ENCODE assay signal across 8 cellular contexts in the genomic region with DNA sequence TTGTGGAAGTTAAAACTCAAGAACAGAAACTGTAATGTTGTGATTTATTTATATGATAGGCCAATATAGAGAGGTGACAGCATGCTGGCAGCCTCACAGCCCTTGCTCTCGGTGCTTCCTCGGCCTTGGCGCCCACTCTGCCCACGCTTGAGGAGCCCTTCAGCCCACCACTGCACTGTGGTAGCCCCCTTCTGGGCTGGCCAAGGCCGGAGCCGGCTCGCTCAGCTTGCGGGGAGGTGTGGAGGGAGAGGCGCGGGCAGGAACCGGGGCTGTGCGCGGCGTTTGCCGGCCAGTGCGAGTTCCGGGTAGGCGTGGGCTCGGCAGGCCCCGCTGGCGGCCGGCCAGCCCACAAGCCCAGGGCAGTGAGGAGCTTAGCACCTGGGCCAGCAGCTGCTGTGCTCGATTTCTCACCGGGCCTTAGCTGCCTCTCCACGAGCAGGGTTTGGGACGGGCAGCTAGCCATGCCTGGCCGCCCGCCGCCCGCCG.
A peak's percentile ranks its signal among the peaks of the same experiment; 100 is the strongest.
DNase-seq lines count a peak whose midpoint lies in the region; ATAC-seq and TF ChIP-seq lines count a peak whose summit lies in the region.

No MANE protein-coding gene starts in this region.

- TF ChIP-seq CTCF in chondrocyte (IDR thresholded peaks at IDR 0.05) (no peak), lung (IDR thresholded peaks at IDR 0.05; ENCODE audit: control extremely low read depth, extremely low read depth) (no peak)

- H3K36me3 Mint-ChIP-seq in chondrocyte (ENCODE audit: low read depth): no peaks in the 10 kb centered on the region

- CTCF ChIA-PET in HEK293T (lab: Yijun Ruan, JAX): no interaction called here

- no peak overlapping the region for H3K4me3 ChIP-seq in lung

- no peak overlapping the region for H3K27ac Mint-ChIP-seq in chondrocyte (ENCODE audit: unreplicated experiment)

- DNase-seq in DMS53 treated with DMSO at 0.1 percent for 48 hours (lab: John Stamatoyannopoulos, UW; ENCODE audit: unreplicated experiment) (peak; percentile 43), HEK293T (ENCODE audit: extremely low spot score) (peak; percentile 39), NCI-H774 (lab: John Stamatoyannopoulos, UW) (peak; percentile 27), chondrocyte (ENCODE audit: low spot score) (no peak), lung (ENCODE audit: low spot score) (peak; percentile 38)
- DNase-seq in effector CD4-positive, alpha-beta T cell: no peak
- no peak for DNase-seq in activated CD4-positive, alpha-beta T cell treated with anti-CD3 and anti-CD28 coated beads for 4 hours

- no peaks in the 10 kb centered on the region for H3K36me3 ChIP-seq in lung (ENCODE audit: control insufficient read depth in 2 of 2, insufficient read depth in 2 of 2, low read length in 2 of 2)

- H3K27me3 ChIP-seq in lung (ENCODE audit: control insufficient read depth, insufficient read depth): no peaks in the 10 kb centered on the region

- no peaks in the 10 kb centered on the region for H3K9me3 Mint-ChIP-seq in chondrocyte (ENCODE audit: low read depth)

- WGBS in lung, 2 donors: 1% methylated on average over 11 to 31 of the region's 31 CpGs

- POLR2A ChIA-PET in HEK293T (lab: Yijun Ruan, JAX): interaction anchor here (0.9 kb wide), 1 partner anchor 31 kb away, joined by 4 read pairs; no protein-coding TSS in a partner anchor

- peaks cover 45% of the 10 kb centered on the region for H3K27me3 Mint-ChIP-seq in chondrocyte (ENCODE audit: low read depth)

- no peak overlapping the region for H3K27ac ChIP-seq in lung (ENCODE audit: low read depth in 1 of 2, low read length in 1 of 2)

- peaks cover 0 to 9% of the 10 kb centered on the region in 2 donors for H3K9me3 ChIP-seq in lung (ENCODE audit: control insufficient read depth in 2 of 2, insufficient read depth in 1 of 2, low read length in 1 of 2)

- peaks cover 0 to 6% of the 10 kb centered on the region in 2 donors for H3K4me1 ChIP-seq in lung (ENCODE audit: control insufficient read depth in 2 of 2, insufficient read depth in 2 of 2, low read length in 2 of 2)

- peaks cover 4% of the 10 kb centered on the region for H3K4me1 Mint-ChIP-seq in chondrocyte (ENCODE audit: low read depth)

- H3K4me3 Mint-ChIP-seq in chondrocyte (ENCODE audit: unreplicated experiment): peak overlapping the region; percentile 53

- ATAC-seq in lung (ENCODE audit: insufficient read depth, low FRiP score) (no peak), HG03280 (IDR thresholded peaks at IDR 0.05; ENCODE audit: unreplicated experiment) (no peak)

TF ChIP-seq in HEK293T, 16 proteins besides CTCF, POLR2A, EP300 and RAD21:
- TF ChIP-seq ZNF384 (IDR thresholded peaks at IDR 0.05) (no peak), PKNOX1 (IDR thresholded peaks at IDR 0.05) (peak; percentile 9; the same call in 1 of the 2 replicates), NFRKB (IDR thresholded peaks at IDR 0.05) (no peak)

Comparison
In these comparisons a context has a peak if more than half of its experiments do, and no peak if none do; other contexts are left out.
1. DNase-seq: peak in DMS53 treated with DMSO at 0.1 percent for 48 hours (single experiment), HEK293T (single experiment), NCI-H774 (single experiment) and lung (single experiment); none in chondrocyte (single experiment), effector CD4-positive, alpha-beta T cell (single experiment) and activated CD4-positive, alpha-beta T cell treated with anti-CD3 and anti-CD28 coated beads for 4 hours (0 of 2).